In the genomic region with DNA sequence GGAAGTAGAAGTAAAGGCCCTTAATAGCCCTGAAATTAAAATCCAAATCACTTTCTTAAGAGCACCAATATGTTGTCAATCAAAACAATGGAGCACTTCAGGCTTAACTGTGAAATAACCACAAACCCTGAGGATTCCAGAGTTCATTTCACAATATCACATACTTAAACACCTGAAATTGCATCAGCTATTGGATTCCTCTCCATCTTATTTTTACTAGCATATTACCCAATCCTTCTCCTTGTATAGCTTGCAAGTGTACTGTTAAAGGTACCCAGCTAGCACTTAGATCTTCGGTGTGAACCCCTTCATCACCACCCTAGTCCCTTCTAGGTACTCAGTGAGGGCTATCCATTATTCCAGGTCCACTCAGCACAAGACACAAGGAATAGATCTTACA, we compare ENCODE assay signal across 17 cellular contexts.
"Had no signal": no experiment of that assay in that cellular context is flagged by ENCODE, and none has a peak within 500 bp of the region (broad histone marks: within the 10 kb centered on the region; RNA-seq: fewer than 3 reads in every experiment).

No MANE protein-coding gene starts in this region.

- H3K36me3 Mint-ChIP-seq: activated naive CD4-positive, alpha-beta T cell treated with anti-CD3 and anti-CD28 coated beads, Interleukin-2, amount 50 U/mL, for 72 hours; natural killer cell; stimulated activated memory B cell treated with anti-CD40 and anti-IgM and Interleukin-4, amounts not matched to agents 10 μg/mL and 1 μg/mL and 100 μg/mL, for 72 hours had no signal

- H3K27me3 Mint-ChIP-seq: stimulated activated memory B cell treated with anti-CD40 and anti-IgM and Interleukin-4, amounts not matched to agents 10 μg/mL and 1 μg/mL and 100 μg/mL, for 72 hours; T-helper 17 cell had no signal

- H3K36me3 ChIP-seq: heart right ventricle, pancreas, sigmoid colon, spleen, thoracic aorta, upper lobe of left lung, WERI-Rb-1 had no signal

- H3K27ac Mint-ChIP-seq: activated naive CD4-positive, alpha-beta T cell treated with anti-CD3 and anti-CD28 coated beads, Interleukin-2, amount 50 U/mL, for 72 hours; endodermal cell; natural killer cell; stimulated activated memory B cell treated with anti-CD40 and anti-IgM and Interleukin-4, amounts not matched to agents 10 μg/mL and 1 μg/mL and 100 μg/mL, for 72 hours; T-helper 17 cell had no signal

- H3K4me3 ChIP-seq: heart right ventricle, pancreas, sigmoid colon, spleen, thoracic aorta, upper lobe of left lung had no signal

- ATAC-seq: activated naive CD4-positive, alpha-beta T cell treated with anti-CD3 and anti-CD28 coated beads, Interleukin-2, amount 50 U/mL, for 72 hours; heart right ventricle; natural killer cell; pancreas; stimulated activated memory B cell treated with anti-CD40 and anti-IgM and Interleukin-4, amounts not matched to agents 10 μg/mL and 1 μg/mL and 100 μg/mL, for 72 hours; T-helper 17 cell had no signal

- H3K9me3 ChIP-seq: heart right ventricle, pancreas, sigmoid colon, spleen, thoracic aorta, upper lobe of left lung had no signal

- H3K4me3 Mint-ChIP-seq: endodermal cell; natural killer cell; stimulated activated memory B cell treated with anti-CD40 and anti-IgM and Interleukin-4, amounts not matched to agents 10 μg/mL and 1 μg/mL and 100 μg/mL, for 72 hours; T-helper 17 cell had no signal

- H3K9me3 Mint-ChIP-seq: activated naive CD4-positive, alpha-beta T cell treated with anti-CD3 and anti-CD28 coated beads, Interleukin-2, amount 50 U/mL, for 72 hours; endodermal cell; natural killer cell; stimulated activated memory B cell treated with anti-CD40 and anti-IgM and Interleukin-4, amounts not matched to agents 10 μg/mL and 1 μg/mL and 100 μg/mL, for 72 hours had no signal

- H3K27me3 ChIP-seq: heart right ventricle, pancreas, sigmoid colon, spleen, upper lobe of left lung had no signal

- DNase-seq: activated CD4-positive, alpha-beta T cell treated with anti-CD3 and anti-CD28 coated beads for 1 hour; activated CD4-positive, alpha-beta T cell treated with anti-CD3 and anti-CD28 coated beads, Interleukin-2, amount 50 U/mL, for 4 hours; activated gamma-delta T cell; amniotic stem cell; endodermal cell; heart right ventricle; natural killer cell; pancreas; sigmoid colon; spleen; stimulated activated CD4-positive, alpha-beta T cell treated with anti-CD3 and anti-CD28 coated beads, Interleukin-4, amount 100 ng/mL, for 4 hours; T-helper 17 cell; upper lobe of left lung; WERI-Rb-1 had no signal

- H3K27ac ChIP-seq: heart right ventricle, pancreas, sigmoid colon, spleen, thoracic aorta, upper lobe of left lung, WERI-Rb-1 had no signal
